ENCODE assay signal across 14 cellular contexts in genomic region chr19:4305253-4305612, GRCh38. TPM values are rescaled to one million over a fixed set of nuclear protein-coding genes. Genes with fewer than 3 reads are reported as not detected.
A peak's percentile ranks its signal among the peaks of the same experiment; 100 is the strongest.
DNase-seq lines count a peak whose midpoint lies in the region; TF ChIP-seq lines count a peak whose summit lies in the region.
"Had no signal": no experiment of that assay in that cellular context is flagged by ENCODE, and none has a peak within 500 bp of the region (broad histone marks: within the 10 kb centered on the region; RNA-seq: fewer than 3 reads in every experiment).

No MANE protein-coding gene starts in this region.

- no peaks in the 10 kb centered on the region for H4K20me1 ChIP-seq in MM.1S (ENCODE audit: insufficient read depth, low read length)

- no peaks in the 10 kb centered on the region for H3F3A ChIP-seq in MM.1S (ENCODE audit: insufficient read depth, low read length)

- H3K4me3 ChIP-seq in CD8-positive, alpha-beta memory T cell (ENCODE audit: low read length): no peak overlapping the region
- H3K4me3 ChIP-seq in HUES48 (ENCODE audit: low read depth, low read length): peak overlapping the region; percentile 54; the same call in 1 of the 2 replicates
- H3K4me3 ChIP-seq in astrocyte of the spinal cord (ENCODE audit: low read depth, low read length): peak overlapping the region; percentile 47
- H3K4me3 ChIP-seq in MM.1S (ENCODE audit: low read length): no peak overlapping the region

- H3K4me3 Mint-ChIP-seq in CD8-positive, alpha-beta memory T cell: peak overlapping the region in 6 of 7 donors; percentile 28 to 57 (median 44)
- H3K4me3 Mint-ChIP-seq in nephron: peak overlapping the region; percentile 56 to 81 (median 56)

- H3K9ac ChIP-seq in HUES48 (ENCODE audit: low read depth, low read length): no peak overlapping the region
- H3K9ac ChIP-seq in MM.1S (ENCODE audit: low read length): no peak overlapping the region

- H3K27ac ChIP-seq in CD8-positive, alpha-beta memory T cell (ENCODE audit: low read depth, low read length): no peak overlapping the region
- no peak overlapping the region for H3K27ac ChIP-seq in HUES48 (ENCODE audit: low read depth, low read length)
- no peak overlapping the region for H3K27ac ChIP-seq in MM.1S (ENCODE audit: low read length)
- H3K27ac ChIP-seq: coronary artery, SJCRH30, tibial artery had no signal

- no peaks in the 10 kb centered on the region for H3K9me2 ChIP-seq in MM.1S (replicated peaks; ENCODE audit: insufficient read depth, low read length)

- H3K4me1 Mint-ChIP-seq in CD8-positive, alpha-beta memory T cell: peaks cover 23 to 29% (median 23%) of the 10 kb centered on the region in 3 donors
- H3K4me1 Mint-ChIP-seq in nephron: peaks cover 9% of the 10 kb centered on the region

- H3K4me1 ChIP-seq in CD8-positive, alpha-beta memory T cell (ENCODE audit: insufficient read depth, low read length): peaks cover 25% of the 10 kb centered on the region
- H3K4me1 ChIP-seq in HUES48 (ENCODE audit: control insufficient read depth, insufficient read depth, low read length) (peaks cover 5% of the 10 kb centered on the region; the same call in 1 of the 2 replicates), MM.1S (ENCODE audit: low read length) (no peaks in the 10 kb centered on the region)

- in situ Hi-C loops in astrocyte of the spinal cord (cut with HindIII; ENCODE audit: low sequenced_read_pairs): no loop called here

- H3K9me3 Mint-ChIP-seq in CD8-positive, alpha-beta memory T cell: no peaks in the 10 kb centered on the region
- H3K9me3 Mint-ChIP-seq in nephron: no peaks in the 10 kb centered on the region
- H3K9me3 Mint-ChIP-seq: IgD-negative memory B cell had no signal

- no peak overlapping the region for H3K27ac Mint-ChIP-seq in CD8-positive, alpha-beta memory T cell
- H3K27ac Mint-ChIP-seq in nephron: no peak overlapping the region

- CTCF ChIA-PET in CD8-positive, alpha-beta memory T cell (lab: Charles Lee): no interaction called here

- peaks cover 3 to 14% of the 10 kb centered on the region in 2 donors for H3K27me3 Mint-ChIP-seq in CD8-positive, alpha-beta memory T cell
- peaks cover 3% of the 10 kb centered on the region for H3K27me3 Mint-ChIP-seq in nephron (ENCODE audit: low read depth)

- H3K4me2 ChIP-seq in MM.1S (ENCODE audit: low read depth, low read length): no peak overlapping the region

- H3K36me3 Mint-ChIP-seq in CD8-positive, alpha-beta memory T cell: peaks cover 0 to 3% (median 1%) of the 10 kb centered on the region in 3 donors
- H3K36me3 Mint-ChIP-seq in nephron (ENCODE audit: low read depth): peaks cover 12% of the 10 kb centered on the region
- H3K36me3 Mint-ChIP-seq: IgD-negative memory B cell had no signal

- no peaks in the 10 kb centered on the region for H3K9me3 ChIP-seq in CD8-positive, alpha-beta memory T cell (ENCODE audit: low read length)
- H3K9me3 ChIP-seq in HUES48 (ENCODE audit: control insufficient read depth, insufficient read depth, low read length): no peaks in the 10 kb centered on the region
- H3K9me3 ChIP-seq in MM.1S (replicated peaks; ENCODE audit: insufficient read depth, low read length): no peaks in the 10 kb centered on the region
- H3K9me3 ChIP-seq: SJCRH30, tibial artery had no signal

- no peak overlapping the region for H2AFZ ChIP-seq in MM.1S (ENCODE audit: low read length)

- H3K27me3 ChIP-seq in CD8-positive, alpha-beta memory T cell (ENCODE audit: insufficient read depth, low read length, poor library complexity, severe bottlenecking): no peaks in the 10 kb centered on the region
- no peaks in the 10 kb centered on the region for H3K27me3 ChIP-seq in HUES48 (ENCODE audit: control insufficient read depth, insufficient read depth, low read length)
- H3K27me3 ChIP-seq in MM.1S (replicated peaks; ENCODE audit: insufficient read depth, low read length): peaks cover 79% of the 10 kb centered on the region
- H3K27me3 ChIP-seq: SJCRH30 had no signal

- H3K79me2 ChIP-seq in MM.1S (ENCODE audit: low read length): no peaks in the 10 kb centered on the region

- no peak for DNase-seq in CD8-positive, alpha-beta memory T cell
- DNase-seq in astrocyte of the spinal cord (ENCODE audit: low read depth, low spot score) (no peak), MM.1S (no peak), SIG-M5 treated with dmso at 0.1 percent for 504 hours (lab: John Stamatoyannopoulos, UW; ENCODE audit: unreplicated experiment) (no peak), DMS53 (lab: John Stamatoyannopoulos, UW) (no peak)
- DNase-seq: NCI-H146, NCI-H82, SJCRH30, tibial artery had no signal

- no peaks in the 10 kb centered on the region for H3K36me3 ChIP-seq in CD8-positive, alpha-beta memory T cell (ENCODE audit: insufficient read depth, low read length)
- H3K36me3 ChIP-seq in HUES48 (ENCODE audit: control insufficient read depth, insufficient read depth, low read length): peaks cover 22% of the 10 kb centered on the region
- H3K36me3 ChIP-seq in MM.1S (replicated peaks; ENCODE audit: insufficient read depth, low read length): no peaks in the 10 kb centered on the region
- H3K36me3 ChIP-seq: tibial artery had no signal

- TF ChIP-seq CTCF in astrocyte of the spinal cord (IDR thresholded peaks at IDR 0.05; ENCODE audit: low read depth, low read length): no peak
- no peak for TF ChIP-seq CTCF in nephron (IDR thresholded peaks at IDR 0.05; ENCODE audit: unreplicated experiment in 3 of 3)
- no peak for TF ChIP-seq CTCF in MM.1S (IDR thresholded peaks at IDR 0.05; ENCODE audit: low read length)

- POLR2A ChIA-PET in CD8-positive, alpha-beta memory T cell (lab: Charles Lee): no interaction called here

RNA-seq across cellular contexts. Expression of gene FSD1, which starts 0.8 kb away (rescaled TPM):
- total RNA-seq in CD8-positive, alpha-beta memory T cell: 10 to 100 TPM; 10.9 to 13.9 TPM
- polyA plus RNA-seq in CD8-positive, alpha-beta memory T cell: 3.1 TPM

RNA-seq across cellular contexts. Expression of gene TMIGD2, which starts 3.0 kb away (rescaled TPM):
- total RNA-seq in CD8-positive, alpha-beta memory T cell: 1 to 10 TPM; 5.9 to 7.0 TPM
- 40.5 TPM for polyA plus RNA-seq in CD8-positive, alpha-beta memory T cell
- total RNA-seq: H4 had no signal

RNA-seq across cellular contexts. Expression of gene SHD, which starts 26.2 kb away (rescaled TPM):
- total RNA-seq in CD8-positive, alpha-beta memory T cell: not detected
- not detected for polyA plus RNA-seq in CD8-positive, alpha-beta memory T cell
- total RNA-seq: H4 had no signal
- polyA plus RNA-seq: IgD-negative memory B cell had no signal

RNA-seq across cellular contexts. Expression of gene STAP2, which starts 33.4 kb away (rescaled TPM):
- total RNA-seq in CD8-positive, alpha-beta memory T cell: 1 to 10 TPM; 3.9 to 6.1 TPM
- 1.8 TPM for polyA plus RNA-seq in CD8-positive, alpha-beta memory T cell
- polyA plus RNA-seq: IgD-negative memory B cell had no signal

RNA-seq across cellular contexts. Expression of gene MPND, which starts 38.1 kb away (rescaled TPM):
- 10 to 100 TPM; 17.0 to 18.3 TPM for total RNA-seq in CD8-positive, alpha-beta memory T cell
- polyA plus RNA-seq in CD8-positive, alpha-beta memory T cell: 8.4 TPM

Comparison
In these comparisons a context has a peak if more than half of its experiments do, and no peak if none do; other contexts are left out.
1. H3K4me3 ChIP-seq: peak in HUES48 (single experiment) and astrocyte of the spinal cord (single experiment); none in CD8-positive, alpha-beta memory T cell (single experiment) and MM.1S (single experiment).